ENCODE assay signal across 11 cellular contexts in genomic region chr14:104129556-104129955, GRCh38. TPM values are rescaled to one million over a fixed set of nuclear protein-coding genes. Genes with fewer than 3 reads are reported as not detected.
"Had no signal": no experiment of that assay in that cellular context is flagged by ENCODE, and none has a peak within 500 bp of the region (broad histone marks: within the 10 kb centered on the region; RNA-seq: fewer than 3 reads in every experiment).

No MANE protein-coding gene starts in this region.

- DNase-seq: GM23248, GOT3, H7, IMR-90, KBM-7 had no signal

- H2AFZ ChIP-seq: GM23248 had no signal

- H3K4me3 ChIP-seq: GM23248, HAP-1 had no signal

- H3K36me3 ChIP-seq: HAP-1 had no signal

- ATAC-seq: HCT116 had no signal

- H3K4me1 ChIP-seq: HAP-1 had no signal

- H3K27ac ChIP-seq: GM23248, HL-60, KMS-11 had no signal

- H3K4me2 ChIP-seq: KMS-11 had no signal

- H3K9ac ChIP-seq: GM23248, KMS-11 had no signal

RNA-seq across cellular contexts. Expression of gene KIF26A, which starts 8.8 kb away (rescaled TPM):
- total RNA-seq: GM23248, IMR-90 had no signal
- polyA plus RNA-seq: GM23248, IMR-90 had no signal

RNA-seq across cellular contexts. Expression of gene ASPG, which starts 44.1 kb away (rescaled TPM):
- total RNA-seq: GM23248, H4, HT1080, IMR-90 had no signal
- polyA plus RNA-seq: GM23248, IMR-90 had no signal
